In genomic region chr6:38034269-38034914, GRCh38 we compare ENCODE assay signal across 8 cellular contexts.
DNase-seq lines count a peak whose midpoint lies in the region; ATAC-seq, FAIRE-seq and TF ChIP-seq lines count a peak whose summit lies in the region.

No MANE protein-coding gene starts in this region.

- H3K4me1 Mint-ChIP-seq in activated CD8-positive, alpha-beta T cell treated with anti-CD3 and anti-CD28 coated beads for 36 hours (ENCODE audit: low read depth): peaks cover 50% of the 10 kb centered on the region
- H3K4me1 Mint-ChIP-seq in activated CD8-positive, alpha-beta T cell treated with anti-CD3 and anti-CD28 coated beads, Interleukin-2, amount 10 ng/mL, durations not matched to agents 7 days and 5 days (ENCODE audit: low read depth): peaks cover 12% of the 10 kb centered on the region

- no peak overlapping the region for H3K27ac Mint-ChIP-seq in activated CD8-positive, alpha-beta T cell treated with anti-CD3 and anti-CD28 coated beads for 36 hours
- no peak overlapping the region for H3K27ac Mint-ChIP-seq in activated CD8-positive, alpha-beta T cell treated with anti-CD3 and anti-CD28 coated beads, Interleukin-2, amount 10 ng/mL, durations not matched to agents 7 days and 5 days

- H3K36me3 ChIP-seq in gastroesophageal sphincter (no peaks in the 10 kb centered on the region), thyroid gland (no peaks in the 10 kb centered on the region)

- 82 to 91% methylated on average over 1 of the region's 1 CpG for WGBS in gastroesophageal sphincter (ENCODE audit: low coverage in 1 of 2), 2 donors
- 87 to 88% methylated on average over 1 of the region's 1 CpG for WGBS in thyroid gland, 2 donors

- ATAC-seq in activated CD8-positive, alpha-beta T cell treated with anti-CD3 and anti-CD28 coated beads for 36 hours: no peak
- no peak for ATAC-seq in activated CD8-positive, alpha-beta T cell treated with anti-CD3 and anti-CD28 coated beads, Interleukin-2, amount 10 ng/mL, durations not matched to agents 7 days and 5 days
- ATAC-seq in gastroesophageal sphincter (no peak), GM18502 (IDR thresholded peaks at IDR 0.05; ENCODE audit: poor library complexity, unreplicated experiment) (no peak), HG03108 (IDR thresholded peaks at IDR 0.05; ENCODE audit: unreplicated experiment) (no peak)

- FAIRE-seq in RCC 7860 (lab: Jason Lieb, UNC) (peak; percentile 27), GM12891 (lab: Jason Lieb, UNC) (no peak)

- peak; percentile 55 for TF ChIP-seq CTCF in activated CD8-positive, alpha-beta T cell treated with anti-CD3 and anti-CD28 coated beads for 36 hours (IDR thresholded peaks at IDR 0.05)
- TF ChIP-seq CTCF in gastroesophageal sphincter (IDR thresholded peaks at IDR 0.05): peak in 3 of 4 experiments; percentile 35 to 51 (median 43)
- TF ChIP-seq CTCF in thyroid gland (IDR thresholded peaks at IDR 0.05): peak in 4 of 6 experiments; percentile 21 to 54 (median 46)

- H3K27me3 ChIP-seq in gastroesophageal sphincter (no peaks in the 10 kb centered on the region), thyroid gland (no peaks in the 10 kb centered on the region)

- no peak for DNase-seq in activated CD8-positive, alpha-beta T cell treated with anti-CD3 and anti-CD28 coated beads for 36 hours
- no peak for DNase-seq in activated CD8-positive, alpha-beta T cell treated with anti-CD3 and anti-CD28 coated beads, Interleukin-2, amount 10 ng/mL, durations not matched to agents 7 days and 5 days
- no peak for DNase-seq in RCC 7860 (ENCODE audit: low spot score)
- no peak for DNase-seq in thyroid gland
- DNase-seq in GM12891 (ENCODE audit: insufficient read length, low spot score): no peak

- CTCF ChIA-PET in activated CD8-positive, alpha-beta T cell treated with anti-CD3 and anti-CD28 coated beads for 36 hours (lab: Charles Lee): interaction anchor here (0.6 to 2.2 kb wide), 19 partner anchors 10 to 460 kb away, joined by 3 to 9 read pairs (median 3); no protein-coding TSS in a partner anchor
- CTCF ChIA-PET in activated CD8-positive, alpha-beta T cell treated with anti-CD3 and anti-CD28 coated beads, Interleukin-2, amount 10 ng/mL, durations not matched to agents 7 days and 5 days (lab: Charles Lee): interaction anchor here (0.8 to 4.3 kb wide), 13 partner anchors 8 to 648 kb away, joined by 3 to 25 read pairs (median 4); no protein-coding TSS in a partner anchor

- H3K36me3 Mint-ChIP-seq in activated CD8-positive, alpha-beta T cell treated with anti-CD3 and anti-CD28 coated beads for 36 hours (ENCODE audit: low read depth): peaks cover 12% of the 10 kb centered on the region
- H3K36me3 Mint-ChIP-seq in activated CD8-positive, alpha-beta T cell treated with anti-CD3 and anti-CD28 coated beads, Interleukin-2, amount 10 ng/mL, durations not matched to agents 7 days and 5 days (ENCODE audit: low read depth): peaks cover 7% of the 10 kb centered on the region

- H3K27me3 Mint-ChIP-seq in activated CD8-positive, alpha-beta T cell treated with anti-CD3 and anti-CD28 coated beads for 36 hours: no peaks in the 10 kb centered on the region
- no peaks in the 10 kb centered on the region for H3K27me3 Mint-ChIP-seq in activated CD8-positive, alpha-beta T cell treated with anti-CD3 and anti-CD28 coated beads, Interleukin-2, amount 10 ng/mL, durations not matched to agents 7 days and 5 days (ENCODE audit: low read depth)

- no peaks in the 10 kb centered on the region for H3K9me3 Mint-ChIP-seq in activated CD8-positive, alpha-beta T cell treated with anti-CD3 and anti-CD28 coated beads for 36 hours
- no peaks in the 10 kb centered on the region for H3K9me3 Mint-ChIP-seq in activated CD8-positive, alpha-beta T cell treated with anti-CD3 and anti-CD28 coated beads, Interleukin-2, amount 10 ng/mL, durations not matched to agents 7 days and 5 days (ENCODE audit: insufficient read depth)

- intact Hi-C loops in activated CD8-positive, alpha-beta T cell treated with anti-CD3 and anti-CD28 coated beads for 36 hours (cut with micrococcal nuclease): no loop called here
- intact Hi-C loops in thyroid gland (cut with DNase I): no loop called here

- TF ChIP-seq POLR2A in gastroesophageal sphincter (IDR thresholded peaks at IDR 0.05): no peak
- no peak for TF ChIP-seq POLR2A in thyroid gland (IDR thresholded peaks at IDR 0.05)
- no peak for TF ChIP-seq POLR2A in GM12891 (IDR thresholded peaks at IDR 0.05; ENCODE audit: low read depth, low read length)

- POLR2A ChIA-PET in activated CD8-positive, alpha-beta T cell treated with anti-CD3 and anti-CD28 coated beads for 36 hours (lab: Charles Lee): interaction anchor here (1.0 kb wide), 1 partner anchor 68 kb away, joined by 3 read pairs; no protein-coding TSS in a partner anchor
- POLR2A ChIA-PET in activated CD8-positive, alpha-beta T cell treated with anti-CD3 and anti-CD28 coated beads, Interleukin-2, amount 10 ng/mL, durations not matched to agents 7 days and 5 days (lab: Charles Lee): no interaction called here

- no peak overlapping the region for H3K27ac ChIP-seq in gastroesophageal sphincter
- H3K27ac ChIP-seq in thyroid gland: no peak overlapping the region

- H3K9me3 ChIP-seq in gastroesophageal sphincter: no peaks in the 10 kb centered on the region
- no peaks in the 10 kb centered on the region for H3K9me3 ChIP-seq in thyroid gland

- H3K4me1 ChIP-seq in gastroesophageal sphincter (peaks cover 0 to 47% (median 5%) of the 10 kb centered on the region in 3 donors), thyroid gland (peaks cover 22 to 36% of the 10 kb centered on the region in 2 donors)

- no peak overlapping the region for H3K4me3 ChIP-seq in gastroesophageal sphincter
- H3K4me3 ChIP-seq in thyroid gland (replicated peaks in 1 of 3): no peak overlapping the region

- no peak overlapping the region for H3K4me3 Mint-ChIP-seq in activated CD8-positive, alpha-beta T cell treated with anti-CD3 and anti-CD28 coated beads for 36 hours
- no peak overlapping the region for H3K4me3 Mint-ChIP-seq in activated CD8-positive, alpha-beta T cell treated with anti-CD3 and anti-CD28 coated beads, Interleukin-2, amount 10 ng/mL, durations not matched to agents 7 days and 5 days

- no peak for TF ChIP-seq EP300 in gastroesophageal sphincter (IDR thresholded peaks at IDR 0.05)

TF ChIP-seq in GM12891, 5 proteins besides CTCF, POLR2A, EP300 and RAD21:
- TF ChIP-seq POU2F2 (IDR thresholded peaks at IDR 0.05; ENCODE audit: low read depth, low read length) (no peak), POLR2AphosphoS5 (IDR thresholded peaks at IDR 0.05; ENCODE audit: low read depth, low read length) (no peak), PAX5 (IDR thresholded peaks at IDR 0.05; ENCODE audit: insufficient read depth, low read length, severe bottlenecking) (no peak)
